Comparison of ENCODE assay signal across 8 cellular contexts in genomic region chr12:8018666-8019581, GRCh38. TPM values are rescaled to one million over a fixed set of nuclear protein-coding genes. Genes with fewer than 3 reads are reported as not detected.
DNase-seq lines count a peak whose midpoint lies in the region; ATAC-seq, FAIRE-seq and TF ChIP-seq lines count a peak whose summit lies in the region.

No MANE protein-coding gene starts in this region.

- H3K27me3 ChIP-seq in thymus (ENCODE audit: control insufficient read depth, insufficient read depth), result no peaks in the 10 kb centered on the region

- H3K4me3 ChIP-seq in astrocyte of the cerebellum (ENCODE audit: low read depth, low read length) (peak overlapping the region; percentile 42), thymus (ENCODE audit: low read length) (peak overlapping the region; percentile 63)

- H3K27ac ChIP-seq in thymus (ENCODE audit: low read depth), result peak overlapping the region; percentile 5

- no peak for FAIRE-seq in D721Med (lab: Jason Lieb, UNC)

- in situ Hi-C loops in astrocyte of the cerebellum (cut with HindIII; ENCODE audit: low sequenced_read_pairs), result no loop called here

- no peaks in the 10 kb centered on the region for H3K4me1 ChIP-seq in thymus (ENCODE audit: control insufficient read depth, insufficient read depth, low read length)

- H3K36me3 ChIP-seq in thymus (ENCODE audit: control insufficient read depth, insufficient read depth), result no peaks in the 10 kb centered on the region

- no peak for ATAC-seq in GM18498 (IDR thresholded peaks at IDR 0.05; ENCODE audit: unreplicated experiment)
- ATAC-seq in GM21825 (IDR thresholded peaks at IDR 0.05; ENCODE audit: unreplicated experiment), result no peak

- 2% methylated on average over 58 of the region's 58 CpGs for WGBS in thymus

- no peaks in the 10 kb centered on the region for H3K9me3 ChIP-seq in thymus (ENCODE audit: control insufficient read depth)

- TF ChIP-seq CTCF in D721Med (IDR thresholded peaks at IDR 0.05; ENCODE audit: insufficient read depth, missing control alignments) (no peak), astrocyte of the cerebellum (IDR thresholded peaks at IDR 0.05; ENCODE audit: low read depth, low read length, missing control alignments) (no peak)

- DNase-seq in D721Med (ENCODE audit: insufficient read length, low spot score) (peak; percentile 72), NAMALWA (ENCODE audit: low spot score) (peak; percentile 79), astrocyte of the cerebellum (ENCODE audit: low read depth) (no peak), islet precursor cell (peak; percentile 76)
- DNase-seq in activated CD4-positive, CD25-positive, alpha-beta regulatory T cell (lab: John Stamatoyannopoulos, UW), result no peak

RNA-seq across cellular contexts. Expression of gene FOXJ2, which starts 13.6 kb away (rescaled TPM):
- polyA plus RNA-seq in thymus, result 8.9 TPM

RNA-seq across cellular contexts. Expression of gene C3AR1, which starts 47.2 kb away (rescaled TPM):
- 9.6 TPM for polyA plus RNA-seq in thymus

Comparison
In these comparisons a context has a peak if more than half of its experiments do, and no peak if none do; other contexts are left out.
1. DNase-seq: peak in D721Med (single experiment), NAMALWA (single experiment) and islet precursor cell (single experiment); none in astrocyte of the cerebellum (single experiment) and activated CD4-positive, CD25-positive, alpha-beta regulatory T cell (0 of 4).